8 cellular contexts compared by ENCODE assay signal in the genomic region with DNA sequence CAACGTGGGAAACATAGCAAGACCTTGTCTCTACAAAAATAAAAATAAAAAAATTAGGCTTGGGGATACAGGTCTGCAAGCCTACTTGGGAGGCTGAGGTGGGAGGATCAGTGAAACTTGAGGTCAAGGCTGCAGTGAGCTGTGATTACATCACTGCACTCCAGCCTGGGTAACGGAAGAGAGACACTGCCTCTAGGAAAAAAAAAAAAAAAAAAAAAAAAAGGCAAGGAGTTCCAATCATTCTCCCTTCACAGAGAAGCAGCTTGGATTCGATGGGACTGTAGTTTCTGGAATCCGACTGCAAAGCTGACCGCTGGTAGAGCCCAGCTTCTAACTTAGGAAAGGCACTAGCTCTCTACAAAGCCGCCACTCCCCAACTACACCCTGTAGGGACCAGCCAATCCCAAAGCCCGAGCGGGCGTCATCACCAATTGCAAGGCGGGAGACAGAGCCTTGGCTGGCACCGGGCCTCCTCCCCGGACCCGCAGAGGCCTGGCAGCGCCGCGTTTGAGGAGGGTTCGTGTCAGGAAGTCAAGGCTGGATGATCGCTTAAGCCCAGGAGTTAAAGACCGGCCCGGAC. TPM values are rescaled to one million over a fixed set of nuclear protein-coding genes. Genes with fewer than 3 reads are reported as not detected.
A peak's percentile ranks its signal among the peaks of the same experiment; 100 is the strongest.
DNase-seq lines count a peak whose midpoint lies in the region; ATAC-seq and TF ChIP-seq lines count a peak whose summit lies in the region.

No MANE protein-coding gene starts in this region.

- H3K27ac ChIP-seq in ovary, result peak overlapping the region; percentile 88 to 93
- H3K27ac ChIP-seq in tibial artery, result peak overlapping the region; percentile 93 to 94

- TF ChIP-seq POLR2A in ovary (IDR thresholded peaks at IDR 0.05), result peak; percentile 42

- TF ChIP-seq CTCF in ovary (IDR thresholded peaks at IDR 0.05), result no peak
- TF ChIP-seq CTCF in tibial artery (IDR thresholded peaks at IDR 0.05), result no peak

- intact Hi-C loops in Right ventricle myocardium inferior (cut with DNase I) (loop anchor here (2.0 to 5.0 kb wide), 2 partner anchors 27 to 37 kb away; a partner anchor contains a TSS), ovary (cut with DNase I) (loop anchor here in 1 of 4 donors (2.0 kb wide), 1 partner anchor 29 kb away; no protein-coding TSS in a partner anchor), tibial artery (cut with DNase I; ENCODE audit: low total_unique reads) (loop anchor here (1.0 to 5.0 kb wide), 2 partner anchors 27 to 37 kb away; a partner anchor contains a TSS)

- peak overlapping the region; percentile 99 for H3K27ac Mint-ChIP-seq in activated naive CD8-positive, alpha-beta T cell treated with anti-CD3 and anti-CD28 coated beads for 36 hours

- peaks cover 35% of the 10 kb centered on the region for H3K36me3 Mint-ChIP-seq in activated naive CD8-positive, alpha-beta T cell treated with anti-CD3 and anti-CD28 coated beads for 36 hours

- H3K9me3 ChIP-seq in ovary, result no peaks in the 10 kb centered on the region
- H3K9me3 ChIP-seq in tibial artery, result no peaks in the 10 kb centered on the region

- H3K27me3 ChIP-seq in ovary (no peaks in the 10 kb centered on the region), tibial artery (no peaks in the 10 kb centered on the region)

- CTCF ChIA-PET in HEK293T (lab: Yijun Ruan, JAX), result interaction anchor here (0.6 kb wide), 1 partner anchor 141 kb away, joined by 4 read pairs; no protein-coding TSS in a partner anchor

- H3K4me1 ChIP-seq in ovary (ENCODE audit: insufficient read depth) (peaks cover 10% of the 10 kb centered on the region), tibial artery (peaks cover 0 to 43% (median 28%) of the 10 kb centered on the region in 4 donors)

- WGBS in ovary, 3 donors, result 1 to 3% (median 2%) methylated on average over 20 of the region's 20 CpGs

- no peaks in the 10 kb centered on the region for H3K36me3 ChIP-seq in ovary
- peaks cover 0 to 10% (median 4%) of the 10 kb centered on the region in 3 donors for H3K36me3 ChIP-seq in tibial artery

- peaks cover 25% of the 10 kb centered on the region for H3K4me1 Mint-ChIP-seq in activated naive CD8-positive, alpha-beta T cell treated with anti-CD3 and anti-CD28 coated beads for 36 hours

- H3K27me3 Mint-ChIP-seq in activated naive CD8-positive, alpha-beta T cell treated with anti-CD3 and anti-CD28 coated beads for 36 hours, result no peaks in the 10 kb centered on the region

- ATAC-seq in SK-N-SH treated with all-trans-retinoic acid at 6 μM for 48 hours (peak; percentile 94), Right ventricle myocardium inferior (peak; percentile 94)

- TF ChIP-seq EP300 in ovary (IDR thresholded peaks at IDR 0.05), result no peak

- H3K4me3 ChIP-seq in ovary (peak overlapping the region; percentile 72), tibial artery (peak overlapping the region; percentile 65 to 66)

- no peaks in the 10 kb centered on the region for H3K9me3 Mint-ChIP-seq in activated naive CD8-positive, alpha-beta T cell treated with anti-CD3 and anti-CD28 coated beads for 36 hours

- DNase-seq in GF-D8 (lab: John Stamatoyannopoulos, UW), result peak; percentile 60
- peak; percentile 80 for DNase-seq in HEK293T (ENCODE audit: extremely low spot score)
- DNase-seq in MV-4-11 (lab: John Stamatoyannopoulos, UW), result peak; percentile 91
- DNase-seq in activated naive CD8-positive, alpha-beta T cell treated with anti-CD3 and anti-CD28 coated beads for 36 hours, result peak; percentile 86
- peak; percentile 96 for DNase-seq in Right ventricle myocardium inferior (ENCODE audit: missing footprints)
- DNase-seq in ovary, result peak; percentile 88 to 92 (median 91)
- DNase-seq in tibial artery, result peak; percentile 96 to 98

- peak overlapping the region; percentile 97 for H3K4me3 Mint-ChIP-seq in activated naive CD8-positive, alpha-beta T cell treated with anti-CD3 and anti-CD28 coated beads for 36 hours

- POLR2A ChIA-PET in HEK293T (lab: Yijun Ruan, JAX), result interaction anchor here (0.6 to 3.6 kb wide), 20 partner anchors 11 to 297 kb away, joined by 3 to 60 read pairs (median 6); a partner anchor contains a TSS

TF ChIP-seq in HEK293T, 16 proteins besides CTCF, POLR2A, EP300 and RAD21:
- no peak for TF ChIP-seq CTBP1 (IDR thresholded peaks at IDR 0.05; ENCODE audit: borderline replicate concordance)
- peak; percentile 91 for TF ChIP-seq ZNF384 (IDR thresholded peaks at IDR 0.05)
- TF ChIP-seq L3MBTL2 (conservative IDR thresholded peaks at IDR 0.05), result peak; percentile 17
- TF ChIP-seq, protein P1, sequence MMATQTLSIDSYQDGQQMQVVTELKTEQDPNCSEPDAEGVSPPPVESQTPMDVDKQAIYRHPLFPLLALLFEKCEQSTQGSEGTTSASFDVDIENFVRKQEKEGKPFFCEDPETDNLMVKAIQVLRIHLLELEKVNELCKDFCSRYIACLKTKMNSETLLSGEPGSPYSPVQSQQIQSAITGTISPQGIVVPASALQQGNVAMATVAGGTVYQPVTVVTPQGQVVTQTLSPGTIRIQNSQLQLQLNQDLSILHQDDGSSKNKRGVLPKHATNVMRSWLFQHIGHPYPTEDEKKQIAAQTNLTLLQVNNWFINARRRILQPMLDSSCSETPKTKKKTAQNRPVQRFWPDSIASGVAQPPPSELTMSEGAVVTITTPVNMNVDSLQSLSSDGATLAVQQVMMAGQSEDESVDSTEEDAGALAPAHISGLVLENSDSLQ (IDR thresholded peaks at IDR 0.05), result peak; percentile 36; the same call in 1 of the 2 replicates

TF ChIP-seq in SK-N-SH treated with all-trans-retinoic acid at 6 μM for 48 hours, 23 proteins besides CTCF, POLR2A, EP300 and RAD21 (continues in another document):
- TF ChIP-seq TOX (CRISPR knock-in tag; IDR thresholded peaks at IDR 0.05; ENCODE audit: borderline replicate concordance) (no peak), ZC3H10 (CRISPR knock-in tag; IDR thresholded peaks at IDR 0.05) (no peak), TCF4 (CRISPR knock-in tag; IDR thresholded peaks at IDR 0.05; ENCODE audit: borderline replicate concordance) (no peak), ARNTL (CRISPR knock-in tag; IDR thresholded peaks at IDR 0.05; ENCODE audit: borderline replicate concordance, low read depth) (no peak), ZNF8 (CRISPR knock-in tag; IDR thresholded peaks at IDR 0.05) (no peak), ZNF70 (CRISPR knock-in tag; IDR thresholded peaks at IDR 0.05) (no peak), RARB (CRISPR knock-in tag; IDR thresholded peaks at IDR 0.05) (no peak), SNAI2 (CRISPR knock-in tag; IDR thresholded peaks at IDR 0.05) (no peak), ZFP30 (CRISPR knock-in tag; IDR thresholded peaks at IDR 0.05) (no peak), ESRRG (CRISPR knock-in tag; IDR thresholded peaks at IDR 0.05) (no peak), BACH2 (CRISPR knock-in tag; IDR thresholded peaks at IDR 0.05; ENCODE audit: borderline replicate concordance) (no peak), ISL1 (CRISPR knock-in tag; IDR thresholded peaks at IDR 0.05) (no peak), ZNF565 (CRISPR knock-in tag; conservative IDR thresholded peaks at IDR 0.05; ENCODE audit: low read depth) (no peak)
- TF ChIP-seq, protein P2, sequence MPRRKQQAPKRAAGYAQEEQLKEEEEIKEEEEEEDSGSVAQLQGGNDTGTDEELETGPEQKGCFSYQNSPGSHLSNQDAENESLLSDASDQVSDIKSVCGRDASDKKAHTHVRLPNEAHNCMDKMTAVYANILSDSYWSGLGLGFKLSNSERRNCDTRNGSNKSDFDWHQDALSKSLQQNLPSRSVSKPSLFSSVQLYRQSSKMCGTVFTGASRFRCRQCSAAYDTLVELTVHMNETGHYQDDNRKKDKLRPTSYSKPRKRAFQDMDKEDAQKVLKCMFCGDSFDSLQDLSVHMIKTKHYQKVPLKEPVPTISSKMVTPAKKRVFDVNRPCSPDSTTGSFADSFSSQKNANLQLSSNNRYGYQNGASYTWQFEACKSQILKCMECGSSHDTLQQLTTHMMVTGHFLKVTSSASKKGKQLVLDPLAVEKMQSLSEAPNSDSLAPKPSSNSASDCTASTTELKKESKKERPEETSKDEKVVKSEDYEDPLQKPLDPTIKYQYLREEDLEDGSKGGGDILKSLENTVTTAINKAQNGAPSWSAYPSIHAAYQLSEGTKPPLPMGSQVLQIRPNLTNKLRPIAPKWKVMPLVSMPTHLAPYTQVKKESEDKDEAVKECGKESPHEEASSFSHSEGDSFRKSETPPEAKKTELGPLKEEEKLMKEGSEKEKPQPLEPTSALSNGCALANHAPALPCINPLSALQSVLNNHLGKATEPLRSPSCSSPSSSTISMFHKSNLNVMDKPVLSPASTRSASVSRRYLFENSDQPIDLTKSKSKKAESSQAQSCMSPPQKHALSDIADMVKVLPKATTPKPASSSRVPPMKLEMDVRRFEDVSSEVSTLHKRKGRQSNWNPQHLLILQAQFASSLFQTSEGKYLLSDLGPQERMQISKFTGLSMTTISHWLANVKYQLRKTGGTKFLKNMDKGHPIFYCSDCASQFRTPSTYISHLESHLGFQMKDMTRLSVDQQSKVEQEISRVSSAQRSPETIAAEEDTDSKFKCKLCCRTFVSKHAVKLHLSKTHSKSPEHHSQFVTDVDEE (CRISPR knock-in tag; IDR thresholded peaks at IDR 0.05), result no peak

RNA-seq across cellular contexts. Expression of a gene that starts 0.7 kb away (rescaled TPM):
- total RNA-seq in activated naive CD8-positive, alpha-beta T cell treated with anti-CD3 and anti-CD28 coated beads for 36 hours, result 100 to 1,000 TPM; 111 to 112 TPM
- total RNA-seq in Right ventricle myocardium inferior, result 10.3 TPM
- total RNA-seq in ovary, result 10 to 100 TPM; 20.0 to 34.7 (median 25.8) TPM
- polyA plus RNA-seq in ovary, result 10 to 100 TPM; 21.1 to 40.6 TPM

RNA-seq across cellular contexts. Expression of a gene that starts 27.8 kb away (rescaled TPM):
- 1 to 10 TPM; 6.8 to 7.0 TPM for total RNA-seq in activated naive CD8-positive, alpha-beta T cell treated with anti-CD3 and anti-CD28 coated beads for 36 hours
- total RNA-seq in Right ventricle myocardium inferior (177 TPM), ovary (10 to 100 TPM; 26.1 to 69.8 (median 40.8) TPM)
- polyA plus RNA-seq in ovary, result 10 to 100 TPM in 1 of 2 donors, 1 to 10 TPM in 1; 2.9 to 25.7 TPM

RNA-seq across cellular contexts. Expression of a gene that starts 34.5 kb away (rescaled TPM):
- total RNA-seq in activated naive CD8-positive, alpha-beta T cell treated with anti-CD3 and anti-CD28 coated beads for 36 hours, result 10 to 100 TPM; 13.4 to 13.9 TPM
- total RNA-seq in Right ventricle myocardium inferior (21.2 TPM), ovary (10 to 100 TPM; 15.1 to 25.5 (median 18.7) TPM)
- polyA plus RNA-seq in ovary, result 10 to 100 TPM; 14.7 to 20.1 TPM

RNA-seq across cellular contexts. Expression of a gene that starts 37.4 kb away (rescaled TPM):
- 10 to 100 TPM; 87.6 to 92.6 TPM for total RNA-seq in activated naive CD8-positive, alpha-beta T cell treated with anti-CD3 and anti-CD28 coated beads for 36 hours
- 45.8 TPM for total RNA-seq in Right ventricle myocardium inferior
- 10 to 100 TPM; 66.0 to 94.9 (median 75.2) TPM for total RNA-seq in ovary
- polyA plus RNA-seq in ovary, result 10 to 100 TPM; 41.5 to 65.2 TPM

RNA-seq across cellular contexts. Expression of a gene that starts 43.7 kb away (rescaled TPM):
- total RNA-seq in activated naive CD8-positive, alpha-beta T cell treated with anti-CD3 and anti-CD28 coated beads for 36 hours, result 1 to 10 TPM; 8.1 to 8.2 TPM
- total RNA-seq in Right ventricle myocardium inferior (22.3 TPM), ovary (10 to 100 TPM; 19.4 to 39.7 (median 29.0) TPM)
- 10 to 100 TPM; 18.0 to 27.0 TPM for polyA plus RNA-seq in ovary

Comparison
In these comparisons a context has a peak if more than half of its experiments do, and no peak if none do; other contexts are left out.
1. Peak in every context shown above with its lines: DNase-seq, ATAC-seq, H3K4me3 ChIP-seq and H3K27ac ChIP-seq.